ENCODE assay signal across 8 cellular contexts in genomic region chr11:16737860-16738197, GRCh38. TPM values are rescaled to one million over a fixed set of nuclear protein-coding genes. Genes with fewer than 3 reads are reported as not detected.
A peak's percentile ranks its signal among the peaks of the same experiment; 100 is the strongest.
DNase-seq lines count a peak whose midpoint lies in the region; ATAC-seq lines count a peak whose summit lies in the region.

No MANE protein-coding gene starts in this region.

- no peaks in the 10 kb centered on the region for H3K36me3 Mint-ChIP-seq in T-helper 17 cell (ENCODE audit: low read depth)

- no peaks in the 10 kb centered on the region for H3K9me3 ChIP-seq in T-helper 17 cell (ENCODE audit: control insufficient read depth, low read length, poor library complexity, severe bottlenecking)

- ATAC-seq in HG02943 (IDR thresholded peaks at IDR 0.05; ENCODE audit: low read depth, unreplicated experiment) = peak; percentile 9
- ATAC-seq in T-helper 17 cell = peak; percentile 3

- H3K4me1 Mint-ChIP-seq in T-helper 17 cell = peaks cover 10% of the 10 kb centered on the region

- H3K27ac ChIP-seq in temporal lobe (ENCODE audit: low read depth, low read length) = peak overlapping the region; percentile 86

- peak overlapping the region; percentile 95 for H3K4me3 ChIP-seq in iPS-11a (ENCODE audit: low read depth, low read length)

- no peaks in the 10 kb centered on the region for H3K27me3 Mint-ChIP-seq in T-helper 17 cell

- DNase-seq in NCI-H1105 (lab: John Stamatoyannopoulos, UW) = peak; percentile 49
- DNase-seq in NCI-H1105 treated with DMSO at 0.1 percent for 48 hours (lab: John Stamatoyannopoulos, UW) = no peak
- DNase-seq in T-helper 17 cell = no peak
- DNase-seq in activated CD4-positive, alpha-beta T cell treated with anti-CD3 and anti-CD28 coated beads, Interleukin-2, amount 50 U/mL, for 1 hour = no peak
- no peak for DNase-seq in NCI-H1417 treated with DMSO at 0.1 percent for 48 hours (lab: John Stamatoyannopoulos, UW)

- peak overlapping the region; percentile 60 for H3K4me3 Mint-ChIP-seq in T-helper 17 cell

- no peak overlapping the region for H3K27ac Mint-ChIP-seq in T-helper 17 cell

RNA-seq across cellular contexts. Expression of gene C11orf58, which starts 0.6 kb away (rescaled TPM):
- total RNA-seq in T-helper 17 cell (100 to 1,000 TPM; 125 to 138 TPM), temporal lobe (209 TPM)
